In the genomic region with DNA sequence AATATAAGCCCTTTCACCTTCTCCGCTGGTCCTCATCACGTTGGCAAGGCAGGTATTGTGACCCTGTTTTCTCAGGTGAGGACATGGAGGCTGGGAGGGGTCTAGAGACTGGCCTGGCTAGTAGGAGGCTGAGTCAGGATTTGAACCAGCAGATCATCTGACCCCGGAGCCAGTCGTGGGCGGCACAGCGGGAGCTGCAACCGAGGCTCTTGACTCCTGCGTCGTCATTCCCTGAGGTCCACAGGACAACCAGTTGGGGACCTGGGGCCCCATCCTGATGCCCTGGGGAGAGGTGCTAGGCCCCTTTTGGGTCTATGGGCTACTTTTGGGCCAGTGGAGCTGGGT, we compare ENCODE assay signal across 1 cellular context. TPM values are rescaled to one million over a fixed set of nuclear protein-coding genes. Genes with fewer than 3 reads are reported as not detected.
"Had no signal": no experiment of that assay in that cellular context is flagged by ENCODE, and none has a peak within 500 bp of the region (broad histone marks: within the 10 kb centered on the region; RNA-seq: fewer than 3 reads in every experiment).

No MANE protein-coding gene starts in this region.

RNA-seq across cellular contexts. Expression of a gene that starts 2.2 kb away (rescaled TPM):
- total RNA-seq: astrocyte had no signal
